In genomic region chr1:21587602-21587953, GRCh38 we compare ENCODE assay signal across 12 cellular contexts.
"Had no signal": no experiment of that assay in that cellular context is flagged by ENCODE, and none has a peak within 500 bp of the region (broad histone marks: within the 10 kb centered on the region; RNA-seq: fewer than 3 reads in every experiment).

No MANE protein-coding gene starts in this region.

- ATAC-seq: natural killer cell treated with Interleukin-12 subunit alpha and Interleukin-12 subunit beta and Interleukin-15 and Interleukin-18, amount 100 ng/mL, for 72 hours had no signal

- H3K4me1 ChIP-seq: psoas muscle had no signal

- H3K9me3 ChIP-seq: heart left ventricle, psoas muscle, sigmoid colon had no signal

- H3K27ac ChIP-seq: coronary artery, psoas muscle, sigmoid colon had no signal

- H3K36me3 ChIP-seq: heart left ventricle, sigmoid colon had no signal

- DNase-seq: activated CD4-positive, alpha-beta T cell treated with anti-CD3 and anti-CD28 coated beads for 48 hours; activated CD8-positive, alpha-beta memory T cell treated with anti-CD3 and anti-CD28 coated beads for 24 hours; activated naive CD4-positive, alpha-beta T cell treated with anti-CD3 and anti-CD28 coated beads, Interleukin-2, amount 10 ng/mL, durations not matched to agents 7 days and 5 days; central memory CD4-positive, alpha-beta T cell; effector CD4-positive, alpha-beta T cell; sigmoid colon; stimulated activated CD4-positive, alpha-beta T cell treated with anti-CD3 and anti-CD28 coated beads, Interleukin-4, amount 100 ng/mL, for 1 hour; stimulated activated CD8-positive, alpha-beta memory T cell treated with anti-CD3 and anti-CD28 coated beads, Interleukin-4, amount 100 ng/mL, for 48 hours had no signal

- H3K4me3 ChIP-seq: coronary artery, heart left ventricle, psoas muscle, sigmoid colon had no signal
